ENCODE assay signal across 23 cellular contexts in genomic region chr5:153895266-153895665, GRCh38.
"Had no signal": no experiment of that assay in that cellular context is flagged by ENCODE, and none has a peak within 500 bp of the region (broad histone marks: within the 10 kb centered on the region; RNA-seq: fewer than 3 reads in every experiment).

No MANE protein-coding gene starts in this region.

- DNase-seq: dermis blood vessel endothelial cell; effector memory CD4-positive, alpha-beta T cell; gastrocnemius medialis; heart left ventricle; kidney; natural killer cell; pancreas; right lobe of liver; small intestine; stimulated activated CD4-positive, alpha-beta T cell treated with anti-CD3 and anti-CD28 coated beads, Interleukin-15, amount 100 ng/mL, for 24 hours; stimulated activated CD4-positive, alpha-beta T cell treated with anti-CD3 and anti-CD28 coated beads, Interleukin-2, amount 100 ng/mL, for 48 hours; stimulated activated naive B cell treated with anti-CD40 and anti-IgM and Interleukin-4, amounts not matched to agents 10 μg/mL and 1 μg/mL and 100 μg/mL, for 72 hours; upper lobe of left lung had no signal

- H3K9me3 Mint-ChIP-seq: memory B cell; natural killer cell; neural crest cell; stimulated activated naive B cell treated with anti-CD40 and anti-IgM and Interleukin-4, amounts not matched to agents 10 μg/mL and 1 μg/mL and 100 μg/mL, for 72 hours; stimulated activated naive CD8-positive, alpha-beta T cell treated with anti-CD3 and anti-CD28 coated beads, Interleukin-15, Interleukin-2, amounts not matched to agents 100 ng/mL and 50 ng/mL, for 24 hours had no signal

- H3K79me2 ChIP-seq: hepatocyte had no signal

- H3K36me3 ChIP-seq: gastrocnemius medialis, heart left ventricle, neutrophil, pancreas, right lobe of liver, thoracic aorta, tibial nerve, upper lobe of left lung had no signal

- H3K4me3 Mint-ChIP-seq: memory B cell; natural killer cell; neural crest cell; stimulated activated naive B cell treated with anti-CD40 and anti-IgM and Interleukin-4, amounts not matched to agents 10 μg/mL and 1 μg/mL and 100 μg/mL, for 72 hours; stimulated activated naive CD8-positive, alpha-beta T cell treated with anti-CD3 and anti-CD28 coated beads, Interleukin-15, Interleukin-2, amounts not matched to agents 100 ng/mL and 50 ng/mL, for 24 hours had no signal

- H3K4me3 ChIP-seq: coronary artery, gastrocnemius medialis, heart left ventricle, hepatocyte, lung, pancreas, right lobe of liver, thoracic aorta, tibial nerve, upper lobe of left lung had no signal

- H3K27me3 ChIP-seq: gastrocnemius medialis, heart left ventricle, hepatocyte, neutrophil, pancreas, right lobe of liver, tibial nerve, upper lobe of left lung had no signal

- H3K4me1 Mint-ChIP-seq: natural killer cell; stimulated activated naive B cell treated with anti-CD40 and anti-IgM and Interleukin-4, amounts not matched to agents 10 μg/mL and 1 μg/mL and 100 μg/mL, for 72 hours had no signal

- ATAC-seq: gastrocnemius medialis; heart left ventricle; left lobe of liver; natural killer cell; pancreas; right lobe of liver; stimulated activated naive B cell treated with anti-CD40 and anti-IgM and Interleukin-4, amounts not matched to agents 10 μg/mL and 1 μg/mL and 100 μg/mL, for 72 hours had no signal

- H3K36me3 Mint-ChIP-seq: memory B cell; natural killer cell; stimulated activated naive B cell treated with anti-CD40 and anti-IgM and Interleukin-4, amounts not matched to agents 10 μg/mL and 1 μg/mL and 100 μg/mL, for 72 hours had no signal

- H3K27ac Mint-ChIP-seq: memory B cell; natural killer cell; stimulated activated naive B cell treated with anti-CD40 and anti-IgM and Interleukin-4, amounts not matched to agents 10 μg/mL and 1 μg/mL and 100 μg/mL, for 72 hours; stimulated activated naive CD8-positive, alpha-beta T cell treated with anti-CD3 and anti-CD28 coated beads, Interleukin-15, Interleukin-2, amounts not matched to agents 100 ng/mL and 50 ng/mL, for 24 hours had no signal

- H3K4me2 ChIP-seq: hepatocyte had no signal

- H3K27ac ChIP-seq: gastrocnemius medialis, heart left ventricle, hepatocyte, neutrophil, pancreas, right lobe of liver, thoracic aorta, tibial nerve, upper lobe of left lung had no signal

- H3K9me3 ChIP-seq: gastrocnemius medialis, heart left ventricle, neutrophil, pancreas, right lobe of liver, thoracic aorta, tibial nerve, upper lobe of left lung had no signal

- H3K27me3 Mint-ChIP-seq: memory B cell; stimulated activated naive CD8-positive, alpha-beta T cell treated with anti-CD3 and anti-CD28 coated beads, Interleukin-15, Interleukin-2, amounts not matched to agents 100 ng/mL and 50 ng/mL, for 24 hours had no signal

- H2AFZ ChIP-seq: hepatocyte had no signal
